In the genomic region with DNA sequence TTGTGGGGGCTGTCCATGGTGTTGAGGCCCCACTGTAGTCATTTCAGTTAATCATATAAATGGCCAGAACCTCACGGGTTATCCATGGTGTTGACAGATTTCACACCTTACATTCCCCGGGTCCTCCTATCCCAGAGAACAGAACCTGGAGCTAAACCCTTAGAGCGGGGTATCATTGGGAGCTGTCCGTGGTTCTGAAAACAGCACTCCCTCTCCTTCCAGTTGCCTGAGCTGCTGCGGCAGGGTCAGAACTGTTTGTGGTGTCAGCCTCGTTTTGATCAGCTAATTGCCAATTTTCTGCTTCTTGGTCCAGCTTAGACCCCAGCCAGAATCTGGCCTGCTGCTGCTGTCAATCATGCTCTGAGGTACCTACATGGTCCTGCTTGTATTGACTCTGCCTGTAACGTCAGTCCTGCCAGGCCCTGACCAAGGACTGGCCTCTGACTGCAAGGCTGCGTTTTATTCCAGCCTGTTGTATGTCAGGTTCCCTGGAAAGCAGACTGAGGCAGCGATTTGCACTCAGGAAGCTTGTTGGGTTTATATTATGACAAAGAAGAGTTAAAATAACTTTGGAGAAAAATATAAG, we compare ENCODE assay signal across 8 cellular contexts. TPM values are rescaled to one million over a fixed set of nuclear protein-coding genes. Genes with fewer than 3 reads are reported as not detected.
DNase-seq lines count a peak whose midpoint lies in the region; ATAC-seq and FAIRE-seq lines count a peak whose summit lies in the region.

No MANE protein-coding gene starts in this region.

- peak; percentile 72 for DNase-seq in ELF-1 (ENCODE audit: low read depth, low spot score)
- peak; percentile 45 to 55 for DNase-seq in Kasumi-1 (lab: John Stamatoyannopoulos, UW)
- peak; percentile 75 for DNase-seq in astrocyte of the hippocampus (ENCODE audit: low read depth, low spot score)
- DNase-seq in lung microvascular endothelial cell (ENCODE audit: low read depth in 2 of 2), result peak; percentile 51 to 59
- DNase-seq in GM19239 (ENCODE audit: insufficient read length, low spot score), result no peak
- no peak for DNase-seq in activated CD8-positive, alpha-beta memory T cell treated with anti-CD3 and anti-CD28 coated beads, Interleukin-2, amount 50 U/mL, for 48 hours

- no peak for FAIRE-seq in GM19239 (lab: Jason Lieb, UNC)

- no peak for ATAC-seq in GM21576 (IDR thresholded peaks at IDR 0.05; ENCODE audit: unreplicated experiment)
- no peak for ATAC-seq in GM18511 (IDR thresholded peaks at IDR 0.05; ENCODE audit: unreplicated experiment)

RNA-seq across cellular contexts. Expression of a gene that starts 55.8 kb away (rescaled TPM):
- total RNA-seq in lung microvascular endothelial cell, result 16.7 and 21.4 TPM in 2 replicates

Comparison
In these comparisons a context has a peak if more than half of its experiments do, and no peak if none do; other contexts are left out.
1. DNase-seq: peak in ELF-1 (single experiment), Kasumi-1 (2 of 2), astrocyte of the hippocampus (single experiment) and lung microvascular endothelial cell (2 of 2); none in GM19239 (single experiment) and activated CD8-positive, alpha-beta memory T cell treated with anti-CD3 and anti-CD28 coated beads, Interleukin-2, amount 50 U/mL, for 48 hours (single experiment).